15 cellular contexts compared by ENCODE assay signal in the genomic region with DNA sequence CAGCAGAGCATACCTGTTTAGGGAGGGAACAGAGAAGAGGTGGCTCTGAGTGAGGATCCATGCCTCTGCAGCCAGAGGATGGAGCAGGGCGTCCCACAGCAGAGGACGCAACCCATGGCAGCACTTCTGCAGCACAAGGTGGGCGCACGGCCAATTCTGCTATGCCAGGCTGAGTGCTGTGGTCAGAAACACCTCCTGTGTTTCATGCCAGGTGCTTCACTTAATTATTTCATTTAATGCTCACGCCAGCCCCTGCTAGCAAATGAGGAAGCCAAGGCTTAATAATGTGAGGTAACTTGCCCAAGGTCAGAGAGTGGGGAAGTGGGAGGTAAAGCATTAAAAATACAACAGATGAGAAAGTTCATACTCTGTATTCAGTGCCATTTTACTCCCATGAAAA.
DNase-seq lines count a peak whose midpoint lies in the region; ATAC-seq, FAIRE-seq and TF ChIP-seq lines count a peak whose summit lies in the region.
"Had no signal": no experiment of that assay in that cellular context is flagged by ENCODE, and none has a peak within 500 bp of the region (broad histone marks: within the 10 kb centered on the region; RNA-seq: fewer than 3 reads in every experiment).

No MANE protein-coding gene starts in this region.

- TF ChIP-seq POLR2A in HepG2 (IDR thresholded peaks at IDR 0.05; ENCODE audit: insufficient read depth in 1 of 2, low read depth in 2 of 2, low read length in 2 of 2) = no peak

- peak; percentile 95 for DNase-seq in NCI-H1105 treated with DMSO at 0.1 percent for 48 hours (lab: John Stamatoyannopoulos, UW)
- DNase-seq in OCI-LY7 (ENCODE audit: low spot score) = peak; percentile 60
- DNase-seq in HepG2 (ENCODE audit: low spot score) = no peak
- DNase-seq in stimulated activated naive B cell treated with anti-CD40 and anti-IgM and Interleukin-4, amounts not matched to agents 10 μg/mL and 1 μg/mL and 100 μg/mL, for 72 hours = no peak
- DNase-seq in activated CD4-positive, alpha-beta T cell treated with anti-CD3 and anti-CD28 coated beads for 36 hours = no peak
- no peak for DNase-seq in HUDEP-2 (lab: John Stamatoyannopoulos, UW; ENCODE audit: unreplicated experiment in 76 of 76)
- DNase-seq: activated T-cell treated with anti-CD3 and anti-CD28 coated beads, Interleukin-2, amount 50 U/mL, for 48 hours; NCI-H2227 treated with DMSO at 0.1 percent for 48 hours; PC-9 had no signal

- TF ChIP-seq CTCF in OCI-LY7 (conservative IDR thresholded peaks at IDR 0.05; ENCODE audit: low read length) (no peak), HepG2 (CRISPR knock-in tag; IDR thresholded peaks at IDR 0.05) (no peak)

- H3K4me2 ChIP-seq in OCI-LY7 (ENCODE audit: low read length) (peak overlapping the region; percentile 79), HepG2 (ENCODE audit: low read depth, low read length) (no peak overlapping the region)
- H3K4me2 ChIP-seq: PC-9 had no signal

- TF ChIP-seq EP300 in HepG2 (IDR thresholded peaks at IDR 0.05; ENCODE audit: low read depth in 2 of 2, low read length in 2 of 2) (no peak), HepG2 (CRISPR knock-in tag; IDR thresholded peaks at IDR 0.05; ENCODE audit: borderline replicate concordance) (no peak)

- H3K27ac Mint-ChIP-seq in stimulated activated naive B cell treated with anti-CD40 and anti-IgM and Interleukin-4, amounts not matched to agents 10 μg/mL and 1 μg/mL and 100 μg/mL, for 72 hours = peak overlapping the region; percentile 11
- H3K27ac Mint-ChIP-seq in activated CD4-positive, alpha-beta T cell treated with anti-CD3 and anti-CD28 coated beads for 36 hours = no peak overlapping the region
- H3K27ac Mint-ChIP-seq: stimulated activated naive CD8-positive, alpha-beta T cell treated with anti-CD3 and anti-CD28 coated beads, Interleukin-15, Interleukin-2, amounts not matched to agents 100 ng/mL and 50 ng/mL, for 24 hours had no signal

- BruUV-seq in OCI-LY7 (replicated peaks; lab: Mats Ljungman, UMichigan) (no TSS peak), HepG2 (replicated peaks; lab: Mats Ljungman, UMichigan) (no TSS peak)

- no peak for TF ChIP-seq RAD21 in HepG2 (CRISPR knock-in tag; IDR thresholded peaks at IDR 0.05)

- no peaks in the 10 kb centered on the region for H3K9me3 Mint-ChIP-seq in stimulated activated naive B cell treated with anti-CD40 and anti-IgM and Interleukin-4, amounts not matched to agents 10 μg/mL and 1 μg/mL and 100 μg/mL, for 72 hours
- H3K9me3 Mint-ChIP-seq in activated CD4-positive, alpha-beta T cell treated with anti-CD3 and anti-CD28 coated beads for 36 hours (ENCODE audit: low read depth) = no peaks in the 10 kb centered on the region
- H3K9me3 Mint-ChIP-seq: stimulated activated naive CD8-positive, alpha-beta T cell treated with anti-CD3 and anti-CD28 coated beads, Interleukin-15, Interleukin-2, amounts not matched to agents 100 ng/mL and 50 ng/mL, for 24 hours had no signal

- H3K27me3 ChIP-seq in HepG2 (ENCODE audit: control insufficient read depth in 1 of 2, insufficient read depth in 2 of 2, low read length in 2 of 2) = no peaks in the 10 kb centered on the region
- H3K27me3 ChIP-seq: right lobe of liver had no signal

- POLR2A ChIA-PET in OCI-LY7 (lab: Charles Lee) (interaction anchor here (0.6 to 0.7 kb wide), 2 partner anchors 12 to 39 kb away, joined by 3 read pairs; no protein-coding TSS in a partner anchor), HepG2 (lab: Yijun Ruan, JAX) (no interaction called here)
- POLR2A ChIA-PET in activated CD4-positive, alpha-beta T cell treated with anti-CD3 and anti-CD28 coated beads for 36 hours (lab: Charles Lee) = no interaction called here

- H3K9me3 ChIP-seq in OCI-LY7 (ENCODE audit: low read length) = no peaks in the 10 kb centered on the region
- no peaks in the 10 kb centered on the region for H3K9me3 ChIP-seq in HepG2 (ENCODE audit: low read length)
- H3K9me3 ChIP-seq: right lobe of liver had no signal

- H3K4me3 Mint-ChIP-seq in stimulated activated naive B cell treated with anti-CD40 and anti-IgM and Interleukin-4, amounts not matched to agents 10 μg/mL and 1 μg/mL and 100 μg/mL, for 72 hours = peak overlapping the region in 1 of 2 donors; percentile 15
- H3K4me3 Mint-ChIP-seq in activated CD4-positive, alpha-beta T cell treated with anti-CD3 and anti-CD28 coated beads for 36 hours = no peak overlapping the region
- H3K4me3 Mint-ChIP-seq: stimulated activated naive CD8-positive, alpha-beta T cell treated with anti-CD3 and anti-CD28 coated beads, Interleukin-15, Interleukin-2, amounts not matched to agents 100 ng/mL and 50 ng/mL, for 24 hours had no signal

- H4K20me1 ChIP-seq in OCI-LY7 (ENCODE audit: insufficient read depth, low read length) (no peaks in the 10 kb centered on the region), HepG2 (ENCODE audit: insufficient read depth, low read length) (no peaks in the 10 kb centered on the region)

- in situ Hi-C loops in HepG2 (cut with HindIII; ENCODE audit: extremely low pct_ligation_motif_present, low pct_unique_long_range_greater_than_20kb) = no loop called here

- H3K4me1 Mint-ChIP-seq in stimulated activated naive B cell treated with anti-CD40 and anti-IgM and Interleukin-4, amounts not matched to agents 10 μg/mL and 1 μg/mL and 100 μg/mL, for 72 hours = peaks cover 12 to 16% of the 10 kb centered on the region in 2 donors
- H3K4me1 Mint-ChIP-seq in activated CD4-positive, alpha-beta T cell treated with anti-CD3 and anti-CD28 coated beads for 36 hours = no peaks in the 10 kb centered on the region

- CTCF ChIA-PET in OCI-LY7 (lab: Charles Lee; ENCODE audit: unreplicated experiment) = no interaction called here
- CTCF ChIA-PET in HepG2 (lab: Yijun Ruan, JAX; ENCODE audit: low intra/inter-chr PET ratio, low total read pairs) = no interaction called here
- CTCF ChIA-PET in activated CD4-positive, alpha-beta T cell treated with anti-CD3 and anti-CD28 coated beads for 36 hours (lab: Charles Lee) = no interaction called here

- intact Hi-C loops in OCI-LY7 (cut with micrococcal nuclease; ENCODE audit: unreplicated experiment) = loop anchor here (2.0 kb wide), 1 partner anchor 32 kb away; no protein-coding TSS in a partner anchor
- intact Hi-C loops in HepG2 (cut with micrococcal nuclease; ENCODE audit: unreplicated experiment) = no loop called here
- intact Hi-C loops in activated CD4-positive, alpha-beta T cell treated with anti-CD3 and anti-CD28 coated beads for 36 hours (cut with DNase I, micrococcal nuclease) = no loop called here

- no peak for FAIRE-seq in HepG2 (lab: Jason Lieb, UNC)
- FAIRE-seq: G401.6 had no signal

- H3K27ac ChIP-seq in OCI-LY7 (ENCODE audit: low read depth, low read length, poor library complexity, severe bottlenecking) = peak overlapping the region; percentile 91
- no peak overlapping the region for H3K27ac ChIP-seq in HepG2 (ENCODE audit: extremely low read length, insufficient read depth, low read length)
- H3K27ac ChIP-seq: C4-2B, PC-9 had no signal

- no peaks in the 10 kb centered on the region for H3K27me3 Mint-ChIP-seq in stimulated activated naive B cell treated with anti-CD40 and anti-IgM and Interleukin-4, amounts not matched to agents 10 μg/mL and 1 μg/mL and 100 μg/mL, for 72 hours
- H3K27me3 Mint-ChIP-seq in activated CD4-positive, alpha-beta T cell treated with anti-CD3 and anti-CD28 coated beads for 36 hours = no peaks in the 10 kb centered on the region
- H3K27me3 Mint-ChIP-seq: stimulated activated naive CD8-positive, alpha-beta T cell treated with anti-CD3 and anti-CD28 coated beads, Interleukin-15, Interleukin-2, amounts not matched to agents 100 ng/mL and 50 ng/mL, for 24 hours had no signal

- H3K4me3 ChIP-seq in OCI-LY7 (ENCODE audit: low read depth, low read length, poor library complexity, severe bottlenecking) (peak overlapping the region; percentile 37), HepG2 (replicated peaks in 1 of 3; ENCODE audit: insufficient read depth in 1 of 3, low read depth in 2 of 3, low read length in 3 of 3) (no peak overlapping the region)
- H3K4me3 ChIP-seq: PC-9, right lobe of liver had no signal

- WGBS in HepG2 (ENCODE audit: low lambda C conversion rate) = 97% methylated on average over 5 of the region's 5 CpGs

- H3K9ac ChIP-seq in HepG2 (ENCODE audit: insufficient read depth, low read depth, low read length) = no peak overlapping the region

- H3K36me3 ChIP-seq in OCI-LY7 (ENCODE audit: insufficient read depth, low read length) = peaks cover 69% of the 10 kb centered on the region
- peaks cover 42 to 80% of the 10 kb centered on the region in 2 experiments for H3K36me3 ChIP-seq in HepG2 (replicated peaks in 1 of 2; ENCODE audit: control insufficient read depth in 1 of 2, insufficient read depth in 2 of 2, low read length in 2 of 2)

- H3K4me1 ChIP-seq in OCI-LY7 (ENCODE audit: insufficient read depth, low read length, poor library complexity, severe bottlenecking) (peaks cover 67% of the 10 kb centered on the region), HepG2 (ENCODE audit: insufficient read depth, low read length) (peaks cover 21% of the 10 kb centered on the region)

- H3K36me3 Mint-ChIP-seq in stimulated activated naive B cell treated with anti-CD40 and anti-IgM and Interleukin-4, amounts not matched to agents 10 μg/mL and 1 μg/mL and 100 μg/mL, for 72 hours = peaks cover 53 to 78% of the 10 kb centered on the region in 2 donors
- peaks cover 47% of the 10 kb centered on the region for H3K36me3 Mint-ChIP-seq in activated CD4-positive, alpha-beta T cell treated with anti-CD3 and anti-CD28 coated beads for 36 hours (ENCODE audit: low read depth)

- ATAC-seq in HepG2 = no peak; the same call in 2 of the 3 replicates
- no peak for ATAC-seq in stimulated activated naive B cell treated with anti-CD40 and anti-IgM and Interleukin-4, amounts not matched to agents 10 μg/mL and 1 μg/mL and 100 μg/mL, for 72 hours (replicated peaks)
- ATAC-seq in GM19023 (IDR thresholded peaks at IDR 0.05; ENCODE audit: unreplicated experiment) = no peak
- ATAC-seq in activated CD4-positive, alpha-beta T cell treated with anti-CD3 and anti-CD28 coated beads for 36 hours = no peak
- ATAC-seq: HCT116 had no signal

- H3K79me2 ChIP-seq in OCI-LY7 (ENCODE audit: insufficient read depth, low read depth, low read length) (peaks cover 4% of the 10 kb centered on the region; the same call in 1 of the 2 replicates), HepG2 (ENCODE audit: insufficient read depth, low read length) (no peaks in the 10 kb centered on the region)

- peak overlapping the region; percentile 29; the same call in 1 of the 2 replicates for H2AFZ ChIP-seq in OCI-LY7 (ENCODE audit: low read length)
- no peak overlapping the region for H2AFZ ChIP-seq in HepG2 (ENCODE audit: low read length)
- H2AFZ ChIP-seq: PC-9 had no signal

- H3K9me2 ChIP-seq in OCI-LY7 (ENCODE audit: insufficient read depth, low read length) = no peaks in the 10 kb centered on the region

TF ChIP-seq in HepG2, 621 proteins besides CTCF, POLR2A, EP300 and RAD21:
- TF ChIP-seq, protein P1, sequence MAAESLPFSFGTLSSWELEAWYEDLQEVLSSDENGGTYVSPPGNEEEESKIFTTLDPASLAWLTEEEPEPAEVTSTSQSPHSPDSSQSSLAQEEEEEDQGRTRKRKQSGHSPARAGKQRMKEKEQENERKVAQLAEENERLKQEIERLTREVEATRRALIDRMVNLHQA (CRISPR knock-in tag; IDR thresholded peaks at IDR 0.05) = no peak
- TF ChIP-seq RBM22 (optimal IDR thresholded peaks at IDR 0.05; ENCODE audit: low read length) (peak; percentile 7), GPN1 (CRISPR knock-in tag; IDR thresholded peaks at IDR 0.05; ENCODE audit: borderline replicate concordance) (0 out of 2 replicates have a peak, but pooled peaks have one; percentile 37)

Comparison
In these comparisons a context has a peak if more than half of its experiments do, and no peak if none do; other contexts are left out.
1. DNase-seq: peak in NCI-H1105 treated with DMSO at 0.1 percent for 48 hours (single experiment) and OCI-LY7 (single experiment); none in HepG2 (single experiment), stimulated activated naive B cell treated with anti-CD40 and anti-IgM and Interleukin-4, amounts not matched to agents 10 μg/mL and 1 μg/mL and 100 μg/mL, for 72 hours (single experiment), activated CD4-positive, alpha-beta T cell treated with anti-CD3 and anti-CD28 coated beads for 36 hours (single experiment) and HUDEP-2 (0 of 76).